Comparison of ENCODE assay signal across 2 cellular contexts in the genomic region with DNA sequence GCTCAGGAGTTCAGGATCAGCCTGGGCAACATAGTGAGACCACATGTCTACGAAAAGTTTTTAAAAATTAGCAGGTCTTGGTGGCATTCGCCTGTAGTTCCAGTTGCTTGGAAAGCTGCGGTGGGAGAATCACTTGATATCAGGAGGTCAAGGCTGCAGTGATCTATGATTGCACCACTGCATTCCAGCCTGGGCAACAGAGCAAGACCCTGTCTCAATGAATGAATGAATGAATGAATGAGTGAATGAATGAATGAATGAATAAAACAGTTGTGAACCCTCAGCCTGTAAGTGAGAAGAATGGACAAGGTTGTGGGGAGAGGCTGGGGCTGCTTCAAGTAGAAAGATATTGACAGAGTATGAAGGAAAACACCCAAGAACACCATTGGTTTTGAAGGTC.
TF ChIP-seq lines count a peak whose summit lies in the region.

No MANE protein-coding gene starts in this region.

TF ChIP-seq in IMR-90, 13 proteins besides CTCF, POLR2A, EP300 and RAD21:
- TF ChIP-seq, protein P1, sequence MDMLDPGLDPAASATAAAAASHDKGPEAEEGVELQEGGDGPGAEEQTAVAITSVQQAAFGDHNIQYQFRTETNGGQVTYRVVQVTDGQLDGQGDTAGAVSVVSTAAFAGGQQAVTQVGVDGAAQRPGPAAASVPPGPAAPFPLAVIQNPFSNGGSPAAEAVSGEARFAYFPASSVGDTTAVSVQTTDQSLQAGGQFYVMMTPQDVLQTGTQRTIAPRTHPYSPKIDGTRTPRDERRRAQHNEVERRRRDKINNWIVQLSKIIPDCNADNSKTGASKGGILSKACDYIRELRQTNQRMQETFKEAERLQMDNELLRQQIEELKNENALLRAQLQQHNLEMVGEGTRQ (IDR thresholded peaks at IDR 0.05; ENCODE audit: low read depth, low read length) = no peak
- TF ChIP-seq MXI1 (IDR thresholded peaks at IDR 0.05; ENCODE audit: borderline replicate concordance, low read depth, low read length) (no peak), CHD1 (IDR thresholded peaks at IDR 0.05; ENCODE audit: low read depth, low read length) (no peak), FOS (IDR thresholded peaks at IDR 0.05; ENCODE audit: low read depth, low read length) (no peak), RFX5 (IDR thresholded peaks at IDR 0.05; ENCODE audit: low read depth, low read length) (no peak), MAFK (IDR thresholded peaks at IDR 0.05; ENCODE audit: low read depth, low read length) (no peak)

TF ChIP-seq in K562, 482 proteins besides CTCF, POLR2A, EP300 and RAD21:
- TF ChIP-seq BACH1 (tag; IDR thresholded peaks at IDR 0.05) (no peak), POLR2B (IDR thresholded peaks at IDR 0.05; ENCODE audit: low read depth, partially characterized antibody) (no peak), ZNF24 (IDR thresholded peaks at IDR 0.05) (peak; percentile 86), BHLHE40 (IDR thresholded peaks at IDR 0.05; ENCODE audit: low read length) (no peak), FOXK1 (CRISPR knock-in tag; IDR thresholded peaks at IDR 0.05; ENCODE audit: borderline replicate concordance) (no peak)
